Comparison of ENCODE assay signal across 10 cellular contexts in the genomic region with DNA sequence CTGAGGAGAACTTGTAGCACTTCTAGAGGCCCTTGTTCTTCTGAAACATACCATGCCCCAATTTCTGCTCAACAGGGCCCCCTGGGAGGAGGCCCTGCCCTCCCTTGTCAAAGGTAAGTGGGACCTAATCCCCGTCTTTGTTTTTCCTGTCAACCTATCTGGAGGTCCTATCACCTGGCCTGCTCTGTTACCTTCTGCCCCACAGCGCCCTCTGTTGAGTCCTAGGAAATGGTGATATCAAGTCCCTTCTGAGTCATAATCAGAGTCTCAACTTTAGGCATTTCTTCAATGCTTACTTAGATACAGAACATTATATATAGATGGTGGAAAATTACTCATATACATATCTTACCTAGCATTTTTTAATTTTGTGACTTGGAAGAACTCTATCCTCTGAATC. TPM values are rescaled to one million over a fixed set of nuclear protein-coding genes. Genes with fewer than 3 reads are reported as not detected.
DNase-seq lines count a peak whose midpoint lies in the region; ATAC-seq and TF ChIP-seq lines count a peak whose summit lies in the region.
"Had no signal": no experiment of that assay in that cellular context is flagged by ENCODE, and none has a peak within 500 bp of the region (broad histone marks: within the 10 kb centered on the region; RNA-seq: fewer than 3 reads in every experiment).

No MANE protein-coding gene starts in this region.

- TF ChIP-seq CTCF in HCT116 (IDR thresholded peaks at IDR 0.05 in 2 of 3, conservative IDR thresholded peaks at IDR 0.05 in 1 of 3; ENCODE audit: borderline replicate concordance in 1 of 3, insufficient read depth in 1 of 3, low read depth in 2 of 3, low read length in 2 of 3) (peak; percentile 32 to 77 (median 71); a peak in 5 of 6 replicates), Peyer's patch (IDR thresholded peaks at IDR 0.05) (peak; percentile 19 to 52 (median 23)), osteoblast (IDR thresholded peaks at IDR 0.05; ENCODE audit: extremely low read depth, low read depth, low read length) (peak; percentile 7)

- H3K79me2 ChIP-seq in HCT116 (ENCODE audit: insufficient read depth, low read length) = no peaks in the 10 kb centered on the region
- H3K79me2 ChIP-seq in osteoblast (ENCODE audit: insufficient read depth, low read length) = no peaks in the 10 kb centered on the region

- POLR2A ChIA-PET in HCT116 (lab: Charles Lee) = no interaction called here

- H3K9me3 ChIP-seq in HCT116 (ENCODE audit: control insufficient read depth in 1 of 2, insufficient read depth in 1 of 2, low read depth in 1 of 2, low read length in 2 of 2) (no peaks in the 10 kb centered on the region), Peyer's patch (no peaks in the 10 kb centered on the region), osteoblast (ENCODE audit: low read depth, low read length) (no peaks in the 10 kb centered on the region)

- H3K4me1 ChIP-seq in HCT116 (ENCODE audit: control insufficient read depth in 1 of 2, insufficient read depth in 2 of 2, low read length in 2 of 2) (no peaks in the 10 kb centered on the region), Peyer's patch (no peaks in the 10 kb centered on the region), osteoblast (ENCODE audit: insufficient read depth, low read length) (no peaks in the 10 kb centered on the region)

- H3K27ac ChIP-seq in HCT116 (ENCODE audit: low read depth, low read length) (no peak overlapping the region), Peyer's patch (no peak overlapping the region), osteoblast (ENCODE audit: low read depth, low read length) (no peak overlapping the region)

- no peak for TF ChIP-seq POLR2A in HCT116 (IDR thresholded peaks at IDR 0.05; ENCODE audit: borderline replicate concordance, extremely low read depth, insufficient read depth, insufficient read length)
- no peak for TF ChIP-seq POLR2A in Peyer's patch (IDR thresholded peaks at IDR 0.05)

- H3K9ac ChIP-seq in HCT116 (ENCODE audit: low read length) = no peak overlapping the region

- H3K4me3 ChIP-seq in HCT116 (replicated peaks in 1 of 2; ENCODE audit: low read depth in 1 of 2, low read length in 2 of 2) (no peak overlapping the region), Peyer's patch (no peak overlapping the region), osteoblast (ENCODE audit: insufficient read depth, low read length) (no peak overlapping the region)

- DNase-seq in activated CD4-positive, CD25-positive, alpha-beta regulatory T cell treated with anti-CD3 and anti-CD28 coated beads, Interleukin-2, amount 50 U/mL, for 72 hours = no peak
- peak; percentile 34 for DNase-seq in HCT116 (ENCODE audit: low read depth, low spot score)
- peak in 2 of 3 donors; percentile 81 for DNase-seq in Peyer's patch
- no peak for DNase-seq in osteoblast (ENCODE audit: insufficient read length, low spot score, missing footprints)
- no peak for DNase-seq in NCI-H2171 treated with DMSO at 0.1 percent for 48 hours (lab: John Stamatoyannopoulos, UW)

- RAD21 ChIA-PET in HCT116 (lab: Charles Lee; ENCODE audit: low non-redundant PET in 1 of 2, low total read pairs in 2 of 2, uncharacterized antibody in 2 of 2, unreplicated experiment in 2 of 2) = no interaction called here

- no peaks in the 10 kb centered on the region for H3K9me2 ChIP-seq in HCT116 (ENCODE audit: insufficient read depth)

- H4K20me1 ChIP-seq in HCT116 (ENCODE audit: insufficient read depth) (no peaks in the 10 kb centered on the region), osteoblast (ENCODE audit: insufficient read depth, low read length) (no peaks in the 10 kb centered on the region)

- H3K27me3 ChIP-seq in HCT116 (ENCODE audit: insufficient read depth, low read length) = peaks cover 36% of the 10 kb centered on the region
- H3K27me3 ChIP-seq in Peyer's patch = no peaks in the 10 kb centered on the region
- H3K27me3 ChIP-seq in osteoblast (ENCODE audit: insufficient read depth, low read length) = no peaks in the 10 kb centered on the region

- TF ChIP-seq RAD21 in HCT116 (IDR thresholded peaks at IDR 0.05; ENCODE audit: low read depth) = peak; percentile 35

- H3K4me2 ChIP-seq in HCT116 (ENCODE audit: low read length) = no peak overlapping the region
- H3K4me2 ChIP-seq in osteoblast (ENCODE audit: insufficient read depth, low read length) = no peak overlapping the region

- H2AFZ ChIP-seq in HCT116 (ENCODE audit: low read depth, low read length, poor library complexity, severe bottlenecking) (no peak overlapping the region), osteoblast (ENCODE audit: low read length) (no peak overlapping the region)

- H3K36me3 ChIP-seq in HCT116 (ENCODE audit: control insufficient read depth in 1 of 2, insufficient read depth in 2 of 2, low read length in 2 of 2) (no peaks in the 10 kb centered on the region), Peyer's patch (no peaks in the 10 kb centered on the region), osteoblast (ENCODE audit: insufficient read depth, low read length) (no peaks in the 10 kb centered on the region)

- peak; percentile 21 to 53 for ATAC-seq in activated CD4-positive, CD25-positive, alpha-beta regulatory T cell treated with anti-CD3 and anti-CD28 coated beads, Interleukin-2, amount 50 U/mL, for 24 hours
- peak; percentile 83 for ATAC-seq in HCT116
- ATAC-seq in GM21717 (IDR thresholded peaks at IDR 0.05; ENCODE audit: unreplicated experiment) = no peak
- ATAC-seq in GM21576 (IDR thresholded peaks at IDR 0.05; ENCODE audit: unreplicated experiment) = no peak

- BruUV-seq in HCT116 (replicated peaks; lab: Mats Ljungman, UMichigan) = no TSS peak

- intact Hi-C loops in HCT116 (cut with micrococcal nuclease) = no loop called here

- CTCF ChIA-PET in HCT116 (lab: Charles Lee) = no interaction called here

TF ChIP-seq in HCT116, 20 proteins besides CTCF, POLR2A, EP300 and RAD21:
- no peak for TF ChIP-seq SP1 (IDR thresholded peaks at IDR 0.05; ENCODE audit: low read depth)

RNA-seq across cellular contexts. Expression of a gene that starts 28.2 kb away (rescaled TPM):
- not detected for total RNA-seq in HCT116 (2021; ENCODE audit: unreplicated experiment)
- polyA plus RNA-seq in HCT116 (2012) = not detected in 2 replicates
- total RNA-seq in Peyer's patch = 1 to 10 TPM in 1 of 4 donors, not detected in 3; 2.5 TPM
- not detected in 2 replicates for total RNA-seq in osteoblast
- total RNA-seq: CD4-positive, CD25-positive, alpha-beta regulatory T cell; temporal lobe had no signal
- polyA plus RNA-seq: CD4-positive, CD25-positive, alpha-beta regulatory T cell had no signal

Comparison
In these comparisons a context has a peak if more than half of its experiments do, and no peak if none do; other contexts are left out.
1. ATAC-seq: peak in activated CD4-positive, CD25-positive, alpha-beta regulatory T cell treated with anti-CD3 and anti-CD28 coated beads, Interleukin-2, amount 50 U/mL, for 24 hours (2 of 2) and HCT116 (single experiment); none in GM21717 (single experiment) and GM21576 (single experiment).
2. DNase-seq: peak in HCT116 (single experiment) and Peyer's patch (2 of 3); none in activated CD4-positive, CD25-positive, alpha-beta regulatory T cell treated with anti-CD3 and anti-CD28 coated beads, Interleukin-2, amount 50 U/mL, for 72 hours (single experiment), osteoblast (single experiment) and NCI-H2171 treated with DMSO at 0.1 percent for 48 hours (single experiment).
3. CTCF ChIP-seq: peak in every context shown above with its lines; median percentile 71 in HCT116; 23 in Peyer's patch; 7 in osteoblast.